In the genomic region with DNA sequence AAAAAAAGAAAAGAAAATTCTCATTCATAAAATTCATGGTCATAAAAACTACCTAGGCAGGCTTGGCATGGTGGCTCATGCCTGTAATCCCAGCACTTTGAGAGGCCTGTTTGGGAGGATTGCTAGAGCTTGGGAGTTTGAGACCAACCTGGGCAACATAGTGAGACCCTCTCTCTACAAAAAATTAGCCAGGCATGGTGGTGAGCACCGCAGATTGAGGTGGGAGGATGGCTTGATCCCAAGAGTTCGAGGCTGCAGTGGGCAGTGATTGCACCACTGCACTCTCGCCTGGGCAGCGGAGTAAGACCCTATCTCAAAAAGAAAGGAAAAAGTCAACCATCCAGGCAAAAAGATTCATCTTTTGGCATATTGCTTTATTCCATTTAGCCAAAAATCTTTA, we compare ENCODE assay signal across 34 cellular contexts. TPM values are rescaled to one million over a fixed set of nuclear protein-coding genes. Genes with fewer than 3 reads are reported as not detected.
"Had no signal": no experiment of that assay in that cellular context is flagged by ENCODE, and none has a peak within 500 bp of the region (broad histone marks: within the 10 kb centered on the region; RNA-seq: fewer than 3 reads in every experiment).

No MANE protein-coding gene starts in this region.

- H3K9me3 ChIP-seq: ascending aorta had no signal

- H3K9me3 Mint-ChIP-seq: activated CD4-positive, alpha-beta memory T cell treated with anti-CD3 and anti-CD28 coated beads, Interleukin-2, amount 10 ng/mL, durations not matched to agents 7 days and 5 days; activated CD4-positive, alpha-beta T cell treated with anti-CD3 and anti-CD28 coated beads, Interleukin-2, amount 10 ng/mL, durations not matched to agents 7 days and 5 days; activated naive CD4-positive, alpha-beta T cell treated with anti-CD3 and anti-CD28 coated beads, Interleukin-2, amount 10 ng/mL, durations not matched to agents 7 days and 5 days; activated naive CD4-positive, alpha-beta T cell treated with anti-CD3 and anti-CD28 coated beads, Interleukin-2, amount 50 U/mL, for 24 hours; activated naive CD8-positive, alpha-beta T cell treated with anti-CD3 and anti-CD28 coated beads, Interleukin-2, amount 10 ng/mL, durations not matched to agents 7 days and 5 days; activated naive CD8-positive, alpha-beta T cell treated with anti-CD3 and anti-CD28 coated beads, Interleukin-2, amount 50 U/mL, for 24 hours; activated T-cell treated with anti-CD3 and anti-CD28 coated beads, Interleukin-2, amount 50 U/mL, for 24 hours; activated T-helper 2 cell treated with anti-CD3 and anti-CD28 coated beads, Interferon-gamma antibody, Interleukin-2, Interleukin-4, amounts not matched to agents 10 μg/mL and 5 μg/mL and 100 μg/mL, durations not matched to agents 14 hours and 24 hours and 36 hours; T-helper 1 cell treated with Interleukin-12 subunit alpha and Interleukin-12 subunit beta and Interleukin-4 antibody, amounts not matched to agents 30 μg/mL and 1 μg/mL, for 36 hours; T-helper 2 cell treated with Interferon-gamma antibody and Interleukin-4, amounts not matched to agents 5 μg/mL and 100 μg/mL, for 36 hours had no signal

- H3K4me3 ChIP-seq: ascending aorta had no signal

- H3K27ac Mint-ChIP-seq: activated CD4-positive, alpha-beta memory T cell treated with anti-CD3 and anti-CD28 coated beads, Interleukin-2, amount 10 ng/mL, durations not matched to agents 7 days and 5 days; activated CD4-positive, alpha-beta T cell treated with anti-CD3 and anti-CD28 coated beads for 36 hours; activated CD4-positive, alpha-beta T cell treated with anti-CD3 and anti-CD28 coated beads, Interleukin-2, amount 10 ng/mL, durations not matched to agents 7 days and 5 days; activated CD8-positive, alpha-beta memory T cell treated with anti-CD3 and anti-CD28 coated beads, Interleukin-2, amount 10 ng/mL, durations not matched to agents 7 days and 5 days; activated CD8-positive, alpha-beta T cell treated with anti-CD3 and anti-CD28 coated beads, Interleukin-2, amount 10 ng/mL, durations not matched to agents 7 days and 5 days; activated naive CD4-positive, alpha-beta T cell treated with anti-CD3 and anti-CD28 coated beads, Interleukin-2, amount 10 ng/mL, durations not matched to agents 7 days and 5 days; activated naive CD4-positive, alpha-beta T cell treated with anti-CD3 and anti-CD28 coated beads, Interleukin-2, amount 50 U/mL, for 24 hours; activated naive CD8-positive, alpha-beta T cell; activated naive CD8-positive, alpha-beta T cell treated with anti-CD3 and anti-CD28 coated beads, Interleukin-2, amount 10 ng/mL, durations not matched to agents 7 days and 5 days; activated naive CD8-positive, alpha-beta T cell treated with anti-CD3 and anti-CD28 coated beads, Interleukin-2, amount 50 U/mL, for 24 hours; activated T-cell treated with anti-CD3 and anti-CD28 coated beads, Interleukin-2, amount 50 U/mL, for 24 hours; activated T-helper 2 cell treated with anti-CD3 and anti-CD28 coated beads, Interferon-gamma antibody, Interleukin-2, Interleukin-4, amounts not matched to agents 10 μg/mL and 5 μg/mL and 100 μg/mL, durations not matched to agents 14 hours and 24 hours and 36 hours; T-helper 1 cell treated with Interleukin-12 subunit alpha and Interleukin-12 subunit beta and Interleukin-4 antibody, amounts not matched to agents 30 μg/mL and 1 μg/mL, for 36 hours; T-helper 2 cell treated with Interferon-gamma antibody and Interleukin-4, amounts not matched to agents 5 μg/mL and 100 μg/mL, for 36 hours had no signal

- H3K36me3 Mint-ChIP-seq: activated CD8-positive, alpha-beta memory T cell treated with anti-CD3 and anti-CD28 coated beads, Interleukin-2, amount 10 ng/mL, durations not matched to agents 7 days and 5 days; activated naive CD4-positive, alpha-beta T cell treated with anti-CD3 and anti-CD28 coated beads, Interleukin-2, amount 10 ng/mL, durations not matched to agents 7 days and 5 days; activated naive CD4-positive, alpha-beta T cell treated with anti-CD3 and anti-CD28 coated beads, Interleukin-2, amount 50 U/mL, for 24 hours; activated naive CD8-positive, alpha-beta T cell; activated naive CD8-positive, alpha-beta T cell treated with anti-CD3 and anti-CD28 coated beads, Interleukin-2, amount 10 ng/mL, durations not matched to agents 7 days and 5 days had no signal

- H3K27me3 ChIP-seq: ascending aorta had no signal

- DNase-seq: activated CD4-positive, alpha-beta memory T cell treated with anti-CD3 and anti-CD28 coated beads, Interleukin-2, amount 10 ng/mL, durations not matched to agents 7 days and 5 days; activated CD4-positive, alpha-beta T cell treated with anti-CD3 and anti-CD28 coated beads for 1 hour; activated CD4-positive, alpha-beta T cell treated with anti-CD3 and anti-CD28 coated beads for 36 hours; activated CD4-positive, alpha-beta T cell treated with anti-CD3 and anti-CD28 coated beads for 48 hours; activated CD4-positive, alpha-beta T cell treated with anti-CD3 and anti-CD28 coated beads, Interleukin-2, amount 10 ng/mL, durations not matched to agents 7 days and 5 days; activated CD4-positive, alpha-beta T cell treated with anti-CD3 and anti-CD28 coated beads, Interleukin-2, amount 50 U/mL, for 48 hours; activated CD4-positive, CD25-positive, alpha-beta regulatory T cell; activated CD8-positive, alpha-beta memory T cell treated with anti-CD3 and anti-CD28 coated beads for 24 hours; activated CD8-positive, alpha-beta memory T cell treated with anti-CD3 and anti-CD28 coated beads, Interleukin-2, amount 10 ng/mL, durations not matched to agents 7 days and 5 days; activated CD8-positive, alpha-beta memory T cell treated with anti-CD3 and anti-CD28 coated beads, Interleukin-2, amount 50 U/mL, for 48 hours; activated CD8-positive, alpha-beta T cell treated with anti-CD3 and anti-CD28 coated beads, Interleukin-2, amount 10 ng/mL, durations not matched to agents 7 days and 5 days; activated effector memory CD4-positive, alpha-beta T cell treated with Interleukin-2 at 50 U/mL for 16 hours; activated gamma-delta T cell; activated naive CD4-positive, alpha-beta T cell treated with anti-CD3 and anti-CD28 coated beads, Interleukin-2, amount 10 ng/mL, durations not matched to agents 7 days and 5 days; activated naive CD4-positive, alpha-beta T cell treated with Interleukin-2 at 50 U/mL for 16 hours; activated naive CD8-positive, alpha-beta T cell treated with anti-CD3 and anti-CD28 coated beads, Interleukin-2, amount 10 ng/mL, durations not matched to agents 7 days and 5 days; activated naive CD8-positive, alpha-beta T cell treated with anti-CD3 and anti-CD28 coated beads, Interleukin-2, amount 50 U/mL, for 24 hours; activated T-cell treated with anti-CD3 and anti-CD28 coated beads, Interleukin-2, amount 50 U/mL, for 24 hours; activated T-cell treated with anti-CD3 and anti-CD28 coated beads, Interleukin-2, amount 50 U/mL, for 48 hours; amygdala; anterior cingulate cortex; central memory CD4-positive, alpha-beta T cell; T-helper 1 cell; T-helper 2 cell; T-helper 9 cell had no signal

- H3K27ac ChIP-seq: ascending aorta, VCaP had no signal

- H3K4me3 Mint-ChIP-seq: activated CD4-positive, alpha-beta memory T cell treated with anti-CD3 and anti-CD28 coated beads, Interleukin-2, amount 10 ng/mL, durations not matched to agents 7 days and 5 days; activated CD4-positive, alpha-beta T cell treated with anti-CD3 and anti-CD28 coated beads for 36 hours; activated CD4-positive, alpha-beta T cell treated with anti-CD3 and anti-CD28 coated beads, Interleukin-2, amount 10 ng/mL, durations not matched to agents 7 days and 5 days; activated CD8-positive, alpha-beta memory T cell treated with anti-CD3 and anti-CD28 coated beads, Interleukin-2, amount 10 ng/mL, durations not matched to agents 7 days and 5 days; activated CD8-positive, alpha-beta T cell treated with anti-CD3 and anti-CD28 coated beads, Interleukin-2, amount 10 ng/mL, durations not matched to agents 7 days and 5 days; activated naive CD4-positive, alpha-beta T cell treated with anti-CD3 and anti-CD28 coated beads, Interleukin-2, amount 10 ng/mL, durations not matched to agents 7 days and 5 days; activated naive CD4-positive, alpha-beta T cell treated with anti-CD3 and anti-CD28 coated beads, Interleukin-2, amount 50 U/mL, for 24 hours; activated naive CD8-positive, alpha-beta T cell; activated naive CD8-positive, alpha-beta T cell treated with anti-CD3 and anti-CD28 coated beads, Interleukin-2, amount 10 ng/mL, durations not matched to agents 7 days and 5 days; activated naive CD8-positive, alpha-beta T cell treated with anti-CD3 and anti-CD28 coated beads, Interleukin-2, amount 50 U/mL, for 24 hours; activated T-cell treated with anti-CD3 and anti-CD28 coated beads, Interleukin-2, amount 50 U/mL, for 24 hours; brain; T-helper 1 cell treated with Interleukin-12 subunit alpha and Interleukin-12 subunit beta and Interleukin-4 antibody, amounts not matched to agents 30 μg/mL and 1 μg/mL, for 36 hours; T-helper 2 cell treated with Interferon-gamma antibody and Interleukin-4, amounts not matched to agents 5 μg/mL and 100 μg/mL, for 36 hours had no signal

- H3K4me1 ChIP-seq: ascending aorta had no signal

- ATAC-seq: activated CD4-positive, alpha-beta T cell treated with anti-CD3 and anti-CD28 coated beads for 36 hours; activated CD4-positive, CD25-positive, alpha-beta regulatory T cell treated with anti-CD3 and anti-CD28 coated beads, Interleukin-2, amount 50 U/mL, for 24 hours; activated CD8-positive, alpha-beta memory T cell treated with anti-CD3 and anti-CD28 coated beads, Interleukin-2, amount 10 ng/mL, durations not matched to agents 7 days and 5 days; activated CD8-positive, alpha-beta T cell treated with anti-CD3 and anti-CD28 coated beads, Interleukin-2, amount 10 ng/mL, durations not matched to agents 7 days and 5 days; activated naive CD8-positive, alpha-beta T cell treated with anti-CD3 and anti-CD28 coated beads, Interleukin-2, amount 50 U/mL, for 24 hours had no signal

- H3K27me3 Mint-ChIP-seq: activated CD4-positive, alpha-beta memory T cell treated with anti-CD3 and anti-CD28 coated beads, Interleukin-2, amount 10 ng/mL, durations not matched to agents 7 days and 5 days; activated CD4-positive, alpha-beta T cell treated with anti-CD3 and anti-CD28 coated beads, Interleukin-2, amount 10 ng/mL, durations not matched to agents 7 days and 5 days; activated CD8-positive, alpha-beta memory T cell treated with anti-CD3 and anti-CD28 coated beads, Interleukin-2, amount 10 ng/mL, durations not matched to agents 7 days and 5 days; activated naive CD4-positive, alpha-beta T cell treated with anti-CD3 and anti-CD28 coated beads, Interleukin-2, amount 10 ng/mL, durations not matched to agents 7 days and 5 days; activated naive CD4-positive, alpha-beta T cell treated with anti-CD3 and anti-CD28 coated beads, Interleukin-2, amount 50 U/mL, for 24 hours; activated naive CD8-positive, alpha-beta T cell treated with anti-CD3 and anti-CD28 coated beads, Interleukin-2, amount 50 U/mL, for 24 hours had no signal

- H3K4me1 Mint-ChIP-seq: activated CD4-positive, alpha-beta memory T cell treated with anti-CD3 and anti-CD28 coated beads, Interleukin-2, amount 10 ng/mL, durations not matched to agents 7 days and 5 days; activated CD4-positive, alpha-beta T cell treated with anti-CD3 and anti-CD28 coated beads for 36 hours; activated CD4-positive, alpha-beta T cell treated with anti-CD3 and anti-CD28 coated beads, Interleukin-2, amount 10 ng/mL, durations not matched to agents 7 days and 5 days; activated CD8-positive, alpha-beta memory T cell treated with anti-CD3 and anti-CD28 coated beads, Interleukin-2, amount 10 ng/mL, durations not matched to agents 7 days and 5 days; activated naive CD4-positive, alpha-beta T cell treated with anti-CD3 and anti-CD28 coated beads, Interleukin-2, amount 10 ng/mL, durations not matched to agents 7 days and 5 days; activated naive CD4-positive, alpha-beta T cell treated with anti-CD3 and anti-CD28 coated beads, Interleukin-2, amount 50 U/mL, for 24 hours; activated naive CD8-positive, alpha-beta T cell treated with anti-CD3 and anti-CD28 coated beads, Interleukin-2, amount 10 ng/mL, durations not matched to agents 7 days and 5 days; activated naive CD8-positive, alpha-beta T cell treated with anti-CD3 and anti-CD28 coated beads, Interleukin-2, amount 50 U/mL, for 24 hours had no signal

RNA-seq across cellular contexts. Expression of a gene that starts 58.5 kb away (rescaled TPM):
- total RNA-seq: activated CD4-positive, alpha-beta memory T cell treated with anti-CD3 and anti-CD28 coated beads, Interleukin-2, amount 10 ng/mL, durations not matched to agents 7 days and 5 days; activated CD4-positive, alpha-beta T cell treated with anti-CD3 and anti-CD28 coated beads for 36 hours; activated CD4-positive, alpha-beta T cell treated with anti-CD3 and anti-CD28 coated beads, Interleukin-2, amount 10 ng/mL, durations not matched to agents 7 days and 5 days; activated CD8-positive, alpha-beta T cell treated with anti-CD3 and anti-CD28 coated beads, Interleukin-2, amount 10 ng/mL, durations not matched to agents 7 days and 5 days; activated naive CD8-positive, alpha-beta T cell treated with anti-CD3 and anti-CD28 coated beads, Interleukin-2, amount 10 ng/mL, durations not matched to agents 7 days and 5 days; activated T-helper 2 cell treated with anti-CD3 and anti-CD28 coated beads, Interferon-gamma antibody, Interleukin-2, Interleukin-4, amounts not matched to agents 10 μg/mL and 5 μg/mL and 100 μg/mL, durations not matched to agents 14 hours and 24 hours and 36 hours had no signal
